In genomic region chr4:82542642-82543041, GRCh38 we compare ENCODE assay signal across 2 cellular contexts.
TF ChIP-seq lines count a peak whose summit lies in the region.

No MANE protein-coding gene starts in this region.

TF ChIP-seq in IMR-90, 13 proteins besides CTCF, POLR2A, EP300 and RAD21 (continued from another document):
- TF ChIP-seq MAFK (IDR thresholded peaks at IDR 0.05; ENCODE audit: low read depth, low read length) = no peak
- TF ChIP-seq BHLHE40 (IDR thresholded peaks at IDR 0.05; ENCODE audit: low read depth, low read length) = no peak
- no peak for TF ChIP-seq CEBPB (IDR thresholded peaks at IDR 0.05; ENCODE audit: low read depth, low read length)
- TF ChIP-seq MXI1 (IDR thresholded peaks at IDR 0.05; ENCODE audit: borderline replicate concordance, low read depth, low read length) = no peak
- no peak for TF ChIP-seq MAZ (IDR thresholded peaks at IDR 0.05; ENCODE audit: borderline replicate concordance, low read depth, low read length)
- TF ChIP-seq FOS (IDR thresholded peaks at IDR 0.05; ENCODE audit: low read depth, low read length) = no peak
- no peak for TF ChIP-seq USF2 (IDR thresholded peaks at IDR 0.05; ENCODE audit: low read depth, low read length)
- no peak for TF ChIP-seq NFE2L2 (IDR thresholded peaks at IDR 0.05; ENCODE audit: low read depth, low read length)
- TF ChIP-seq RFX5 (IDR thresholded peaks at IDR 0.05; ENCODE audit: low read depth, low read length) = no peak
- no peak for TF ChIP-seq ELK1 (IDR thresholded peaks at IDR 0.05; ENCODE audit: borderline replicate concordance, low read depth, low read length)
- TF ChIP-seq RCOR1 (IDR thresholded peaks at IDR 0.05; ENCODE audit: insufficient replicate concordance, low read length) = no peak
TF ChIP-seq in IMR-90: peak in this region for 0.

TF ChIP-seq in K562, 482 proteins besides CTCF, POLR2A, EP300 and RAD21 (continued from another document):
- TF ChIP-seq RFX5 (IDR thresholded peaks at IDR 0.05; ENCODE audit: low read depth, low read length) = no peak
- no peak for TF ChIP-seq MLX (CRISPR knock-in tag; conservative IDR thresholded peaks at IDR 0.05)
- TF ChIP-seq ZFPM2 (CRISPR knock-in tag; IDR thresholded peaks at IDR 0.05) = no peak
- no peak for TF ChIP-seq IRF1 (CRISPR knock-in tag; IDR thresholded peaks at IDR 0.05; ENCODE audit: borderline replicate concordance)
- no peak for TF ChIP-seq NONO (IDR thresholded peaks at IDR 0.05; ENCODE audit: low read depth in 2 of 2, low read length in 1 of 2)
- TF ChIP-seq ZNF75A (CRISPR knock-in tag; IDR thresholded peaks at IDR 0.05) = no peak
- TF ChIP-seq HNRNPUL1 (IDR thresholded peaks at IDR 0.05; ENCODE audit: low read length) = no peak
- no peak for TF ChIP-seq NFIC (IDR thresholded peaks at IDR 0.05)
- no peak for TF ChIP-seq MTA2 (IDR thresholded peaks at IDR 0.05; ENCODE audit: low read depth)
- no peak for TF ChIP-seq USF1 (CRISPR knock-in tag; IDR thresholded peaks at IDR 0.05)
- TF ChIP-seq BHLHE40 (IDR thresholded peaks at IDR 0.05; ENCODE audit: low read length) = no peak
- TF ChIP-seq ARNT (IDR thresholded peaks at IDR 0.05) = no peak
- TF ChIP-seq FOXJ3 (CRISPR knock-in tag; IDR thresholded peaks at IDR 0.05) = no peak
- no peak for TF ChIP-seq THRA (IDR thresholded peaks at IDR 0.05)
- no peak for TF ChIP-seq POLR2AphosphoS2 (IDR thresholded peaks at IDR 0.05; ENCODE audit: low read length)
- no peak for TF ChIP-seq ZNF449 (CRISPR knock-in tag; IDR thresholded peaks at IDR 0.05)
